11 cellular contexts compared by ENCODE assay signal in genomic region chr15:94526071-94526689, GRCh38.
DNase-seq lines count a peak whose midpoint lies in the region; ATAC-seq and TF ChIP-seq lines count a peak whose summit lies in the region.
"Had no signal": no experiment of that assay in that cellular context is flagged by ENCODE, and none has a peak within 500 bp of the region (broad histone marks: within the 10 kb centered on the region; RNA-seq: fewer than 3 reads in every experiment).

No MANE protein-coding gene starts in this region.

- CTCF ChIA-PET in A673 (lab: Charles Lee): no interaction called here

- ATAC-seq in GM19023 (IDR thresholded peaks at IDR 0.05; ENCODE audit: unreplicated experiment) (peak; percentile 52), HG02588 (IDR thresholded peaks at IDR 0.05; ENCODE audit: unreplicated experiment) (no peak)

- H2AFZ ChIP-seq in KMS-11 (ENCODE audit: low read depth) (no peak overlapping the region), osteoblast (ENCODE audit: low read length) (no peak overlapping the region)

- H3K36me3 ChIP-seq in A673 (ENCODE audit: insufficient read depth, low read length, poor library complexity, severe bottlenecking) (no peaks in the 10 kb centered on the region), KMS-11 (ENCODE audit: insufficient read depth) (no peaks in the 10 kb centered on the region), osteoblast (ENCODE audit: insufficient read depth, low read length) (no peaks in the 10 kb centered on the region)
- H3K36me3 ChIP-seq: thyroid gland had no signal

- no peaks in the 10 kb centered on the region for H3K9me3 ChIP-seq in A673 (ENCODE audit: low read depth, low read length, poor library complexity, severe bottlenecking)
- H3K9me3 ChIP-seq in osteoblast (ENCODE audit: low read depth, low read length): peaks cover 5% of the 10 kb centered on the region
- H3K9me3 ChIP-seq: Caco-2, thyroid gland had no signal

- H3K27me3 ChIP-seq in A673 (replicated peaks; ENCODE audit: insufficient read depth, low read depth, low read length, poor library complexity): no peaks in the 10 kb centered on the region
- no peaks in the 10 kb centered on the region for H3K27me3 ChIP-seq in KMS-11 (ENCODE audit: insufficient read depth, low read depth)
- no peaks in the 10 kb centered on the region for H3K27me3 ChIP-seq in osteoblast (ENCODE audit: insufficient read depth, low read length)
- H3K27me3 ChIP-seq: thyroid gland had no signal

- intact Hi-C loops in A673 (cut with micrococcal nuclease; ENCODE audit: unreplicated experiment): no loop called here
- intact Hi-C loops in lower leg skin (cut with DNase I; ENCODE audit: low total_unique reads): no loop called here

- no peak for TF ChIP-seq POLR2A in lower leg skin (IDR thresholded peaks at IDR 0.05)

- H3K4me3 ChIP-seq in A673 (ENCODE audit: low read depth, low read length, poor library complexity, severe bottlenecking) (no peak overlapping the region), KMS-11 (IDR thresholded peaks at IDR 0.05; ENCODE audit: insufficient read depth, low read depth, low read length) (no peak overlapping the region), epithelial cell of esophagus (ENCODE audit: low read length) (no peak overlapping the region), osteoblast (ENCODE audit: insufficient read depth, low read length) (no peak overlapping the region), lower leg skin (ENCODE audit: low read depth, poor library complexity, severe bottlenecking) (no peak overlapping the region)
- H3K4me3 ChIP-seq: skin epidermis, thyroid gland had no signal

- H3K4me1 ChIP-seq in A673 (ENCODE audit: insufficient read depth, low read length, poor library complexity, severe bottlenecking) (no peaks in the 10 kb centered on the region), KMS-11 (ENCODE audit: low read depth, poor library complexity, severe bottlenecking) (no peaks in the 10 kb centered on the region), osteoblast (ENCODE audit: insufficient read depth, low read length) (no peaks in the 10 kb centered on the region)
- H3K4me1 ChIP-seq: Caco-2, thyroid gland had no signal

- no peak overlapping the region for H3K27ac ChIP-seq in A673 (ENCODE audit: low read depth, low read length, poor library complexity, severe bottlenecking)
- H3K27ac ChIP-seq in KMS-11: no peak overlapping the region
- H3K27ac ChIP-seq in osteoblast (ENCODE audit: low read depth, low read length): no peak overlapping the region
- H3K27ac ChIP-seq: skin epidermis, thyroid gland had no signal

- BruUV-seq in A673 (replicated peaks; lab: Mats Ljungman, UMichigan): no TSS peak

- peak; percentile 19 for DNase-seq in A673 (ENCODE audit: low spot score)
- peak; percentile 15 for DNase-seq in epithelial cell of esophagus (ENCODE audit: low read depth)
- DNase-seq in 8988T: no peak
- no peak for DNase-seq in osteoblast (ENCODE audit: insufficient read length, low spot score, missing footprints)
- no peak for DNase-seq in lower leg skin (ENCODE audit: low spot score in 2 of 2)
- DNase-seq: thyroid gland had no signal

- POLR2A ChIA-PET in A673 (lab: Charles Lee; ENCODE audit: low non-redundant PET): no interaction called here

- WGBS in lower leg skin, 2 donors: 76 to 80% methylated on average over 5 of the region's 5 CpGs

- no peak overlapping the region for H3K9ac ChIP-seq in KMS-11

- no peaks in the 10 kb centered on the region for H3K79me2 ChIP-seq in KMS-11 (ENCODE audit: insufficient read depth, low read depth)
- no peaks in the 10 kb centered on the region for H3K79me2 ChIP-seq in osteoblast (ENCODE audit: insufficient read depth, low read length)

- TF ChIP-seq CTCF in A673 (conservative IDR thresholded peaks at IDR 0.05; ENCODE audit: low read depth, low read length): peak; percentile 46
- peak; percentile 39 for TF ChIP-seq CTCF in KMS-11 (conservative IDR thresholded peaks at IDR 0.05; ENCODE audit: low read depth, low read length)
- peak; percentile 62 for TF ChIP-seq CTCF in epithelial cell of esophagus (IDR thresholded peaks at IDR 0.05; ENCODE audit: insufficient read depth, low read depth, low read length, missing control alignments)
- TF ChIP-seq CTCF in osteoblast (IDR thresholded peaks at IDR 0.05; ENCODE audit: extremely low read depth, low read depth, low read length): no peak
- TF ChIP-seq CTCF in lower leg skin (IDR thresholded peaks at IDR 0.05): no peak

- H3K4me2 ChIP-seq in KMS-11 (no peak overlapping the region), osteoblast (ENCODE audit: insufficient read depth, low read length) (no peak overlapping the region)

- H4K20me1 ChIP-seq in KMS-11 (ENCODE audit: insufficient read depth): no peaks in the 10 kb centered on the region
- no peaks in the 10 kb centered on the region for H4K20me1 ChIP-seq in osteoblast (ENCODE audit: insufficient read depth, low read length)

Comparison
In these comparisons a context has a peak if more than half of its experiments do, and no peak if none do; other contexts are left out.
1. DNase-seq: peak in A673 (single experiment) and epithelial cell of esophagus (single experiment); none in 8988T (single experiment), osteoblast (single experiment) and lower leg skin (0 of 2).
2. CTCF ChIP-seq: peak in A673 (single experiment), KMS-11 (single experiment) and epithelial cell of esophagus (single experiment); none in osteoblast (single experiment) and lower leg skin (0 of 3).